In the genomic region with DNA sequence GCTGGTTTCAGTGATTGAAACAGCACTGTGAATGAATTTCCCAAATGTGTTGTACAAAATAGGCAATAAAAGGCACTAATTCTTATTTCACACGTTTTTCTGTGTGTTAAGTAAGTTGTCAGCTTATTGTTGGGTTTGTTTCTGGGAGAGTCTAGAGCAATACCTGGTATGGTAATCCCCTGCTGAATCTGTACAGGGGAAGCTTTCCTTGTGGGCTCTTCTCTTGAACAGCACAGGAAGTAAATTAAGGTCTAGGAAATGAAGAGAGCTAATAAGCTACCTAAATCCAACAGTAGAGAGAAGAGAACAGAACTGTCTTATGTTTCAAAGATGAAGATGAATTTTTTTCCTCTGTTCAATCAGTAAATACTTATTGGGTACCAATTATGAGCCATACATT, we compare ENCODE assay signal across 33 cellular contexts.
A peak's percentile ranks its signal among the peaks of the same experiment; 100 is the strongest.
DNase-seq lines count a peak whose midpoint lies in the region; ATAC-seq and TF ChIP-seq lines count a peak whose summit lies in the region.
"Had no signal": no experiment of that assay in that cellular context is flagged by ENCODE, and none has a peak within 500 bp of the region (broad histone marks: within the 10 kb centered on the region; RNA-seq: fewer than 3 reads in every experiment).

No MANE protein-coding gene starts in this region.

- H3K4me3 ChIP-seq in MM.1S (ENCODE audit: low read length) (no peak overlapping the region), dorsolateral prefrontal cortex (no peak overlapping the region)
- H3K4me3 ChIP-seq: A549; BLaER1; BLaER1 treated with 17β-estradiol and CSF1 and Interleukin-3, amounts not matched to agents 10 nM and 100 nM had no signal

- no peaks in the 10 kb centered on the region for H3K36me3 ChIP-seq in MM.1S (replicated peaks; ENCODE audit: insufficient read depth, low read length)
- H3K36me3 ChIP-seq: BE2C; BLaER1; BLaER1 treated with 17β-estradiol and CSF1 and Interleukin-3, amounts not matched to agents 10 nM and 100 nM had no signal

- no peak overlapping the region for H2AFZ ChIP-seq in MM.1S (ENCODE audit: low read length)

- H3K9me3 ChIP-seq in MM.1S (replicated peaks; ENCODE audit: insufficient read depth, low read length) = no peaks in the 10 kb centered on the region
- H3K9me3 ChIP-seq: A549, BE2C, BLaER1, Caco-2 had no signal

- no peaks in the 10 kb centered on the region for H4K20me1 ChIP-seq in MM.1S (ENCODE audit: insufficient read depth, low read length)
- H4K20me1 ChIP-seq: BLaER1; BLaER1 treated with 17β-estradiol and CSF1 and Interleukin-3, amounts not matched to agents 10 nM and 100 nM had no signal

- no peaks in the 10 kb centered on the region for H3K4me1 Mint-ChIP-seq in activated CD4-positive, alpha-beta T cell treated with anti-CD3 and anti-CD28 coated beads, Interleukin-2, amount 10 ng/mL, durations not matched to agents 7 days and 5 days
- H3K4me1 Mint-ChIP-seq: B cell; CD14-positive monocyte; CD4-positive, alpha-beta memory T cell; CD8-positive, alpha-beta memory T cell had no signal

- no peak overlapping the region for H3K27ac Mint-ChIP-seq in activated CD4-positive, alpha-beta T cell treated with anti-CD3 and anti-CD28 coated beads, Interleukin-2, amount 10 ng/mL, durations not matched to agents 7 days and 5 days
- H3K27ac Mint-ChIP-seq: B cell; CD4-positive, alpha-beta memory T cell; CD4-positive, alpha-beta T cell; CD4-positive, CD25-positive, alpha-beta regulatory T cell; CD8-positive, alpha-beta memory T cell; CD8-positive, alpha-beta T cell had no signal

- intact Hi-C loops in dorsolateral prefrontal cortex (cut with DNase I) = no loop called here

- H3K9me3 Mint-ChIP-seq in activated CD4-positive, alpha-beta T cell treated with anti-CD3 and anti-CD28 coated beads, Interleukin-2, amount 10 ng/mL, durations not matched to agents 7 days and 5 days = peaks cover 4% of the 10 kb centered on the region
- H3K9me3 Mint-ChIP-seq: CD4-positive, alpha-beta T cell had no signal

- POLR2A ChIA-PET in activated CD4-positive, alpha-beta T cell treated with anti-CD3 and anti-CD28 coated beads, Interleukin-2, amount 10 ng/mL, durations not matched to agents 7 days and 5 days (lab: Charles Lee) = no interaction called here

- no peaks in the 10 kb centered on the region for H3K4me1 ChIP-seq in MM.1S (ENCODE audit: low read length)
- H3K4me1 ChIP-seq: A549, BLaER1, Caco-2 had no signal

- CTCF ChIA-PET in activated CD4-positive, alpha-beta T cell treated with anti-CD3 and anti-CD28 coated beads, Interleukin-2, amount 10 ng/mL, durations not matched to agents 7 days and 5 days (lab: Charles Lee) = no interaction called here

- DNase-seq in MM.1S (peak; percentile 16), AG08396 (ENCODE audit: low spot score) (no peak), dorsolateral prefrontal cortex (no peak)
- DNase-seq in activated CD4-positive, alpha-beta T cell treated with anti-CD3 and anti-CD28 coated beads, Interleukin-2, amount 10 ng/mL, durations not matched to agents 7 days and 5 days = no peak
- DNase-seq: 8988T; ACHN; AML-193; BE2C; C1 segment of cervical spinal cord; Caco-2; Calu3; CD4-positive, alpha-beta memory T cell; CD4-positive, alpha-beta T cell; CD4-positive, CD25-positive, alpha-beta regulatory T cell; CD8-positive, alpha-beta memory T cell; CD8-positive, alpha-beta T cell; COR-L47; DMS 273 treated with DMSO at 0.1 percent for 48 hours; DMS153; DMS53; DMS79; DMS79 treated with DMSO at 0.1 percent for 48 hours; DND-41; EL had no signal

- no peaks in the 10 kb centered on the region for H3F3A ChIP-seq in MM.1S (ENCODE audit: insufficient read depth, low read length)

- no peak overlapping the region for H3K9ac ChIP-seq in MM.1S (ENCODE audit: low read length)
- H3K9ac ChIP-seq: BLaER1; BLaER1 treated with 17β-estradiol and CSF1 and Interleukin-3, amounts not matched to agents 10 nM and 100 nM had no signal

- peak; percentile 65 for ATAC-seq in GM18907 (IDR thresholded peaks at IDR 0.05; ENCODE audit: unreplicated experiment)
- ATAC-seq in HG03432 (IDR thresholded peaks at IDR 0.05; ENCODE audit: unreplicated experiment) = peak; percentile 58
- ATAC-seq: A549; CD8-positive, alpha-beta T cell had no signal

- H3K27ac ChIP-seq in MM.1S (ENCODE audit: low read length) (no peak overlapping the region), dorsolateral prefrontal cortex (peak overlapping the region in 2 of 59 donors; percentile 7 to 16)
- H3K27ac ChIP-seq: 22Rv1; A549; BLaER1; BLaER1 treated with 17β-estradiol and CSF1 and Interleukin-3, amounts not matched to agents 10 nM and 100 nM; C4-2B had no signal

- no peaks in the 10 kb centered on the region for H3K27me3 Mint-ChIP-seq in activated CD4-positive, alpha-beta T cell treated with anti-CD3 and anti-CD28 coated beads, Interleukin-2, amount 10 ng/mL, durations not matched to agents 7 days and 5 days
- H3K27me3 Mint-ChIP-seq: B cell; CD4-positive, alpha-beta memory T cell; CD4-positive, alpha-beta T cell; CD4-positive, CD25-positive, alpha-beta regulatory T cell; CD8-positive, alpha-beta memory T cell had no signal

- TF ChIP-seq CTCF in MM.1S (IDR thresholded peaks at IDR 0.05; ENCODE audit: low read length) = no peak
- TF ChIP-seq CTCF in dorsolateral prefrontal cortex (IDR thresholded peaks at IDR 0.05 in 54 of 56, conservative IDR thresholded peaks at IDR 0.05 in 2 of 56; ENCODE audit: low read depth in 1 of 56, partially characterized antibody in 56 of 56) = no peak

- no peaks in the 10 kb centered on the region for H3K9me2 ChIP-seq in MM.1S (replicated peaks; ENCODE audit: insufficient read depth, low read length)

- H3K27me3 ChIP-seq in MM.1S (replicated peaks; ENCODE audit: insufficient read depth, low read length) = no peaks in the 10 kb centered on the region
- H3K27me3 ChIP-seq in dorsolateral prefrontal cortex = no peaks in the 10 kb centered on the region
- H3K27me3 ChIP-seq: BE2C; BLaER1; BLaER1 treated with 17β-estradiol and CSF1 and Interleukin-3, amounts not matched to agents 10 nM and 100 nM had no signal

- no peaks in the 10 kb centered on the region for H3K36me3 Mint-ChIP-seq in activated CD4-positive, alpha-beta T cell treated with anti-CD3 and anti-CD28 coated beads, Interleukin-2, amount 10 ng/mL, durations not matched to agents 7 days and 5 days (ENCODE audit: low read depth)
- H3K36me3 Mint-ChIP-seq: CD4-positive, CD25-positive, alpha-beta regulatory T cell; CD8-positive, alpha-beta T cell had no signal

- no peak overlapping the region for H3K4me2 ChIP-seq in MM.1S (ENCODE audit: low read depth, low read length)
- H3K4me2 ChIP-seq: A549; BLaER1; BLaER1 treated with 17β-estradiol and CSF1 and Interleukin-3, amounts not matched to agents 10 nM and 100 nM had no signal

- H3K79me2 ChIP-seq in MM.1S (ENCODE audit: low read length) = no peaks in the 10 kb centered on the region

- H3K4me3 Mint-ChIP-seq in activated CD4-positive, alpha-beta T cell treated with anti-CD3 and anti-CD28 coated beads, Interleukin-2, amount 10 ng/mL, durations not matched to agents 7 days and 5 days = no peak overlapping the region
- H3K4me3 Mint-ChIP-seq: B cell; CD14-positive monocyte; CD4-positive, alpha-beta memory T cell; CD4-positive, alpha-beta T cell; CD4-positive, CD25-positive, alpha-beta regulatory T cell; CD8-positive, alpha-beta memory T cell; CD8-positive, alpha-beta T cell had no signal
